Comparison of ENCODE assay signal across 1 cellular context in genomic region chrX:17580529-17581155, GRCh38.
TF ChIP-seq lines count a peak whose summit lies in the region.

No MANE protein-coding gene starts in this region.

TF ChIP-seq in IMR-90, 13 proteins besides CTCF, POLR2A, EP300 and RAD21 (continued from another document):
- no peak for TF ChIP-seq RFX5 (IDR thresholded peaks at IDR 0.05; ENCODE audit: low read depth, low read length)
- no peak for TF ChIP-seq BHLHE40 (IDR thresholded peaks at IDR 0.05; ENCODE audit: low read depth, low read length)
- no peak for TF ChIP-seq MAZ (IDR thresholded peaks at IDR 0.05; ENCODE audit: borderline replicate concordance, low read depth, low read length)
- TF ChIP-seq CEBPB (IDR thresholded peaks at IDR 0.05; ENCODE audit: low read depth, low read length) = no peak
- TF ChIP-seq RCOR1 (IDR thresholded peaks at IDR 0.05; ENCODE audit: insufficient replicate concordance, low read length) = no peak
